ENCODE assay signal across 1 cellular context in the genomic region with DNA sequence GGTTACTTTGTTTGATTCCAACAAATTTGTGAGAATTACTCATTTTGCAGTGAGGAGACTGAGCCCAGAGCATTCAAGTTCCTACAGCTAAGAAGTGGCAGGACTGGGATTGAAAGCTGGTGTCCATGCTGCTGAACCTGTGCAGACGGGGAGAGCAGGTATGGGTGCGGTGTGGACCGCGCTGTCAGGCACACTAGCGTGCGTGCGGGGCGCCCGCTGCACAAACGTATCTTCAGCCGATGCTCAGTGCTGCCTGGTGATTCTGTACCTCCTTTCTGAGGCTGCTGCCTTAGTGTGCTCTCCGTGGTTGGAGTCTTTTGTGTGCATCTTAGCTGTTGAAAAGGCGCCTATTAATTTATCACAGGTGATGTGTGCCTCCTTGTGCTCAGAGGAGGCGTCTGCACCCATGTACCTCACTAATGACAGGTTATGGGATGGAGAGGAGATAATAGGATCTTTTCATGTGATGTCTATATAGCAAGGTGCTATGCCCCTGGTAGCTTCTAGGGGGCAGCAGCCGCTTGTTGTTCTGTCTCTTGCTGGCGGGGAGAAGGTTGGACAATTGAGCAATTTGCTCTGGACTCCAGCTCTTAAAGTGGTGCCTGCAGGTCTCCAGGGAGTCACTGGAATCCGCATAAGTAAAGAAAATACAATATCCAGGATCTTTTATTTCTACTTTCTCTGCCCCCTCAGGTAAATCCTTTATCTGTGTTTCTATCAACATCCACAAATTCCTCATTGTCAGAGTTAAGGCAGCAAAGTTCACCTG.
TF ChIP-seq lines count a peak whose summit lies in the region.

No MANE protein-coding gene starts in this region.

TF ChIP-seq in HepG2, 621 proteins besides CTCF, POLR2A, EP300 and RAD21 (continues in another document):
- no peak for TF ChIP-seq KMT2A (CRISPR knock-in tag; IDR thresholded peaks at IDR 0.05)
- TF ChIP-seq HDAC2 (CRISPR knock-in tag; IDR thresholded peaks at IDR 0.05), result no peak
- no peak for TF ChIP-seq ZNF230 (CRISPR knock-in tag; IDR thresholded peaks at IDR 0.05)
- TF ChIP-seq ZNF335 (CRISPR knock-in tag; IDR thresholded peaks at IDR 0.05), result no peak
- no peak for TF ChIP-seq ZNF850 (CRISPR knock-in tag; conservative IDR thresholded peaks at IDR 0.05)
- no peak for TF ChIP-seq KAT7 (CRISPR knock-in tag; IDR thresholded peaks at IDR 0.05; ENCODE audit: borderline replicate concordance)
- TF ChIP-seq ZNF703 (CRISPR knock-in tag; IDR thresholded peaks at IDR 0.05; ENCODE audit: borderline replicate concordance), result no peak
- TF ChIP-seq ZNF543 (CRISPR knock-in tag; IDR thresholded peaks at IDR 0.05), result no peak
- TF ChIP-seq, protein P1, sequence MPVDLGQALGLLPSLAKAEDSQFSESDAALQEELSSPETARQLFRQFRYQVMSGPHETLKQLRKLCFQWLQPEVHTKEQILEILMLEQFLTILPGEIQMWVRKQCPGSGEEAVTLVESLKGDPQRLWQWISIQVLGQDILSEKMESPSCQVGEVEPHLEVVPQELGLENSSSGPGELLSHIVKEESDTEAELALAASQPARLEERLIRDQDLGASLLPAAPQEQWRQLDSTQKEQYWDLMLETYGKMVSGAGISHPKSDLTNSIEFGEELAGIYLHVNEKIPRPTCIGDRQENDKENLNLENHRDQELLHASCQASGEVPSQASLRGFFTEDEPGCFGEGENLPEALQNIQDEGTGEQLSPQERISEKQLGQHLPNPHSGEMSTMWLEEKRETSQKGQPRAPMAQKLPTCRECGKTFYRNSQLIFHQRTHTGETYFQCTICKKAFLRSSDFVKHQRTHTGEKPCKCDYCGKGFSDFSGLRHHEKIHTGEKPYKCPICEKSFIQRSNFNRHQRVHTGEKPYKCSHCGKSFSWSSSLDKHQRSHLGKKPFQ (CRISPR knock-in tag; IDR thresholded peaks at IDR 0.05; ENCODE audit: insufficient replicate concordance), result no peak
- TF ChIP-seq ZNF639 (CRISPR knock-in tag; conservative IDR thresholded peaks at IDR 0.05), result no peak
- TF ChIP-seq ZSCAN9 (CRISPR knock-in tag; IDR thresholded peaks at IDR 0.05; ENCODE audit: borderline replicate concordance), result no peak
- no peak for TF ChIP-seq TAF15 (IDR thresholded peaks at IDR 0.05; ENCODE audit: low read depth, low read length, poor library complexity, severe bottlenecking)
- TF ChIP-seq ZBTB10 (CRISPR knock-in tag; IDR thresholded peaks at IDR 0.05; ENCODE audit: borderline replicate concordance), result no peak
- TF ChIP-seq RCOR2 (CRISPR knock-in tag; IDR thresholded peaks at IDR 0.05), result no peak
- no peak for TF ChIP-seq CCAR2 (optimal IDR thresholded peaks at IDR 0.05; ENCODE audit: low read depth, low read length)
- TF ChIP-seq, protein P2, sequence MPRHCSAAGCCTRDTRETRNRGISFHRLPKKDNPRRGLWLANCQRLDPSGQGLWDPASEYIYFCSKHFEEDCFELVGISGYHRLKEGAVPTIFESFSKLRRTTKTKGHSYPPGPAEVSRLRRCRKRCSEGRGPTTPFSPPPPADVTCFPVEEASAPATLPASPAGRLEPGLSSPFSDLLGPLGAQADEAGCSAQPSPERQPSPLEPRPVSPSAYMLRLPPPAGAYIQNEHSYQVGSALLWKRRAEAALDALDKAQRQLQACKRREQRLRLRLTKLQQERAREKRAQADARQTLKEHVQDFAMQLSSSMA (CRISPR knock-in tag; IDR thresholded peaks at IDR 0.05), result no peak
- 0 out of 2 replicates have a peak, but pooled peaks have one; percentile 31 for TF ChIP-seq ARID5B (CRISPR knock-in tag; IDR thresholded peaks at IDR 0.05)
- TF ChIP-seq GATAD1 (CRISPR knock-in tag; IDR thresholded peaks at IDR 0.05), result 0 out of 2 replicates have a peak, but pooled peaks have one; percentile 22
- TF ChIP-seq ZNF292 (CRISPR knock-in tag; IDR thresholded peaks at IDR 0.05; ENCODE audit: borderline replicate concordance, low read depth), result no peak
- TF ChIP-seq, protein P3, sequence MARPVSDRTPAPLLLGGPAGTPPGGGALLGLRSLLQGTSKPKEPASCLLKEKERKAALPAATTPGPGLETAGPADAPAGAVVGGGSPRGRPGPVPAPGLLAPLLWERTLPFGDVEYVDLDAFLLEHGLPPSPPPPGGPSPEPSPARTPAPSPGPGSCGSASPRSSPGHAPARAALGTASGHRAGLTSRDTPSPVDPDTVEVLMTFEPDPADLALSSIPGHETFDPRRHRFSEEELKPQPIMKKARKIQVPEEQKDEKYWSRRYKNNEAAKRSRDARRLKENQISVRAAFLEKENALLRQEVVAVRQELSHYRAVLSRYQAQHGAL (CRISPR knock-in tag; IDR thresholded peaks at IDR 0.05; ENCODE audit: not compliant biosample characterization), result no peak
- peak; percentile 61 for TF ChIP-seq GATAD2A (CRISPR knock-in tag; IDR thresholded peaks at IDR 0.05)
- no peak for TF ChIP-seq SNAI1 (CRISPR knock-in tag; IDR thresholded peaks at IDR 0.05; ENCODE audit: borderline replicate concordance)
- TF ChIP-seq FOXK1 (CRISPR knock-in tag; IDR thresholded peaks at IDR 0.05; ENCODE audit: borderline replicate concordance, low read depth), result peak; percentile 49; the same call in 1 of the 2 replicates
- TF ChIP-seq, protein P4, sequence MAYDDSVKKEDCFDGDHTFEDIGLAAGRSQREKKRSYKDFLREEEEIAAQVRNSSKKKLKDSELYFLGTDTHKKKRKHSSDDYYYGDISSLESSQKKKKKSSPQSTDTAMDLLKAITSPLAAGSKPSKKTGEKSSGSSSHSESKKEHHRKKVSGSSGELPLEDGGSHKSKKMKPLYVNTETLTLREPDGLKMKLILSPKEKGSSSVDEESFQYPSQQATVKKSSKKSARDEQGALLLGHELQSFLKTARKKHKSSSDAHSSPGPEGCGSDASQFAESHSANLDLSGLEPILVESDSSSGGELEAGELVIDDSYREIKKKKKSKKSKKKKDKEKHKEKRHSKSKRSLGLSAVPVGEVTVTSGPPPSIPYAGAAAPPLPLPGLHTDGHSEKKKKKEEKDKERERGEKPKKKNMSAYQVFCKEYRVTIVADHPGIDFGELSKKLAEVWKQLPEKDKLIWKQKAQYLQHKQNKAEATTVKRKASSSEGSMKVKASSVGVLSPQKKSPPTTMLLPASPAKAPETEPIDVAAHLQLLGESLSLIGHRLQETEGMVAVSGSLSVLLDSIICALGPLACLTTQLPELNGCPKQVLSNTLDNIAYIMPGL (CRISPR knock-in tag; IDR thresholded peaks at IDR 0.05; ENCODE audit: borderline replicate concordance in 1 of 2, low read depth in 1 of 2), result peak in 1 of 2 experiments; percentile 54; a peak in 1 of 4 replicates
- no peak for TF ChIP-seq ZNF33A (CRISPR knock-in tag; IDR thresholded peaks at IDR 0.05; ENCODE audit: borderline replicate concordance)
- TF ChIP-seq XBP1 (CRISPR knock-in tag; IDR thresholded peaks at IDR 0.05), result no peak
- TF ChIP-seq, protein P5, sequence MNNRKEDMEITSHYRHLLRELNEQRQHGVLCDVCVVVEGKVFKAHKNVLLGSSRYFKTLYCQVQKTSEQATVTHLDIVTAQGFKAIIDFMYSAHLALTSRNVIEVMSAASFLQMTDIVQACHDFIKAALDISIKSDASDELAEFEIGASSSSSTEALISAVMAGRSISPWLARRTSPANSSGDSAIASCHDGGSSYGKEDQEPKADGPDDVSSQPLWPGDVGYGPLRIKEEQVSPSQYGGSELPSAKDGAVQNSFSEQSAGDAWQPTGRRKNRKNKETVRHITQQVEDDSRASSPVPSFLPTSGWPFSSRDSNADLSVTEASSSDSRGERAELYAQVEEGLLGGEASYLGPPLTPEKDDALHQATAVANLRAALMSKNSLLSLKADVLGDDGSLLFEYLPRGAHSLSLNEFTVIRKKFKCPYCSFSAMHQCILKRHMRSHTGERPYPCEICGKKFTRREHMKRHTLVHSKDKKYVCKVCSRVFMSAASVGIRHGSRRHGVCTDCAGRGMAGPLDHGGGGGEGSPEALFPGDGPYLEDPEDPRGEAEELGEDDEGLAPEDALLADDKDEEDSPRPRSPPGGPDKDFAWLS (CRISPR knock-in tag; IDR thresholded peaks at IDR 0.05; ENCODE audit: borderline replicate concordance), result no peak
- 0 out of 2 replicates have a peak, but pooled peaks have one; percentile 24 for TF ChIP-seq ELF3 (CRISPR knock-in tag; IDR thresholded peaks at IDR 0.05)
- no peak for TF ChIP-seq PRDM10 (CRISPR knock-in tag; IDR thresholded peaks at IDR 0.05; ENCODE audit: low read depth)
- TF ChIP-seq TAF1 (CRISPR knock-in tag; IDR thresholded peaks at IDR 0.05), result no peak
- TF ChIP-seq FOXA3 (CRISPR knock-in tag; IDR thresholded peaks at IDR 0.05), result no peak
